Comparison of ENCODE assay signal across 10 cellular contexts in the genomic region with DNA sequence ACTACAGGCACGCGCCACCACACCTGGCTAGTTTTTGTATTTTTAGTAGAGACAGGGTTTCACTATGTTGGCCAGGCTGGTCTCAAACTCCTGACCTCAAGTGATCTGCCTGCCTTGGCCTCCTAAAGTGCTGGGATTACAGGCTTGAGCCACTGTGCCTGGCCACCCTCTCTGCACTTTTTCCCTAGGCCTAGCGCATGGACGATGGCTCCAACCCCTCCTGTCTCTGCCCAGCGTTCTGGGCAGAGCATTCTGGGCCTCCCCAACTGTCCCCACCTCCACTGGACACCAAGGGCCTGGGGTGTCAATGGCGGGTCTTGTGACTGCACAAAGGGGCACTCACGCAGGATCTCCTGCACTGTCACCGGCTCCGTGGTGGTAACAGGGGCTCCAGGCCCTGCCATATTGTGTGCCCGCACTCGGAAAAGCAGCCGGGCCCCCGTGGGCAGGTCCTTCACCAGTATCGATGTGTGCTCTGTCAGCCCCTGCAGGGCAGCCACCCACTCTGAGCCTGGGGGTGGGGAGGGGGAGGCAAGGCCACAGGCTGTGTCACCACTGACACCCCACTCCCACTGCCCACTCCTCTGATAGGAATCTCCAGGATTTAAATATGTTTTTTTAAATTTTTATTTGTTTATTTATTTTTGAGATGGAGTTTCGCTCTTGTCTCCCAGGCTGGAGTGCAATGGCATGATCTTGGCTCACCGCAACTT. TPM values are rescaled to one million over a fixed set of nuclear protein-coding genes. Genes with fewer than 3 reads are reported as not detected.
"Had no signal": no experiment of that assay in that cellular context is flagged by ENCODE, and none has a peak within 500 bp of the region (broad histone marks: within the 10 kb centered on the region; RNA-seq: fewer than 3 reads in every experiment).

No MANE protein-coding gene starts in this region.

RNA-seq across cellular contexts. Expression of gene MYBPC3, which starts 17.6 kb away (rescaled TPM):
- total RNA-seq: occipital lobe, osteocyte, pulmonary artery endothelial cell, smooth muscle cell, temporal lobe, thoracic aorta, thyroid gland, vagina had no signal
- polyA plus RNA-seq: naive thymus-derived CD4-positive, alpha-beta T cell; neural cell had no signal

RNA-seq across cellular contexts. Expression of gene SPI1, which starts 43.5 kb away (rescaled TPM):
- total RNA-seq: osteocyte, pulmonary artery endothelial cell, smooth muscle cell had no signal
- polyA plus RNA-seq: neural cell, smooth muscle cell had no signal
